21 cellular contexts compared by ENCODE assay signal in the genomic region with DNA sequence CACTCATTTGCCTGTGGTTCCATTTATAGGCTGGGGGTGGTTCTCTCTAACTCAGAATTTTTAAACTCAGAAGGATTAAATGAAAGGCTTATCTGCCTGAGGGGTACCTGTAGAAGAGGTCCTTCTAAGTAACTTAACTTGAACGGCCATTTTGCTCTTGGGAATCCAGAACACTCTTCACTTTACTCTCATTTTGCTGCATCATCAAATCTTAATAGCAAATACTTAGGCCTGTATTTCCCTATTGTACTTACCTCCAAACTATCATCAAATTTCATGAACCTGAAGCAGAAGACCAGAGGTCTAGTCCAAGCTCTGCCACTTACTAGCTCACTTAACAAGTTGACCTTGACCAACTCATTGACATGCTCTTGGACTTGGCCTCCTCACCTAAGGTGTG.
DNase-seq lines count a peak whose midpoint lies in the region; ATAC-seq, FAIRE-seq and TF ChIP-seq lines count a peak whose summit lies in the region.
"Had no signal": no experiment of that assay in that cellular context is flagged by ENCODE, and none has a peak within 500 bp of the region (broad histone marks: within the 10 kb centered on the region; RNA-seq: fewer than 3 reads in every experiment).

No MANE protein-coding gene starts in this region.

- H3K4me3 ChIP-seq in HepG2 (replicated peaks in 1 of 3; ENCODE audit: insufficient read depth in 1 of 3, low read depth in 2 of 3, low read length in 3 of 3), result no peak overlapping the region
- H3K4me3 ChIP-seq in right lobe of liver, result no peak overlapping the region
- H3K4me3 ChIP-seq in IMR-90 (ENCODE audit: insufficient read depth, low read depth, low read length), result no peak overlapping the region
- H3K4me3 ChIP-seq in K562, result no peak overlapping the region
- H3K4me3 ChIP-seq: BLaER1 had no signal

- no peak overlapping the region for H2BK15ac ChIP-seq in IMR-90 (ENCODE audit: low read depth, low read length)

- BruUV-seq in HepG2 (replicated peaks; lab: Mats Ljungman, UMichigan), result no TSS peak
- BruUV-seq in IMR-90 (replicated peaks; lab: Mats Ljungman, UMichigan), result no TSS peak
- BruUV-seq in K562 (replicated peaks; lab: Mats Ljungman, UMichigan), result no TSS peak

- no peak for DNase-seq in HepG2 (ENCODE audit: low spot score)
- DNase-seq in right lobe of liver, result no peak
- no peak for DNase-seq in IMR-90
- DNase-seq in K562 (ENCODE audit: extremely low read depth in 1 of 4, low spot score in 3 of 4), result no peak
- no peak for DNase-seq in NCI-H2171 treated with DMSO at 0.1 percent for 48 hours (lab: John Stamatoyannopoulos, UW)
- no peak for DNase-seq in DMS79 treated with DMSO at 0.1 percent for 48 hours (lab: John Stamatoyannopoulos, UW)
- DNase-seq: ACHN; BE2C; C1 segment of cervical spinal cord; CD4-positive, alpha-beta memory T cell; CD4-positive, CD25-positive, alpha-beta regulatory T cell; CD8-positive, alpha-beta memory T cell; COR-L47; DMS 273 treated with DMSO at 0.1 percent for 48 hours; DMS153; DMS53; DMS79; GF-D8 had no signal

- intact Hi-C loops in HepG2 (cut with micrococcal nuclease; ENCODE audit: unreplicated experiment) (no loop called here), right lobe of liver (cut with DNase I) (no loop called here), IMR-90 (cut with micrococcal nuclease) (no loop called here), K562 (cut with micrococcal nuclease) (no loop called here)

- WGBS in HepG2 (ENCODE audit: low lambda C conversion rate), result 0% methylated on average over 1 of the region's 1 CpG
- WGBS in right lobe of liver (ENCODE audit: insufficient coverage, low coverage, low lambda C conversion rate, missing lambda C conversion rate), result 50% methylated on average over 1 of the region's 1 CpG
- WGBS in IMR-90 (ENCODE audit: extremely low coverage in 2 of 2, insufficient read length in 1 of 2), 2 experiments, result 40% methylated on average over 1 of the region's 1 CpG; no CpG with 5 or more reads in 1 of the 2 experiments
- 11% methylated on average over 1 of the region's 1 CpG for WGBS in K562 (ENCODE audit: insufficient coverage, low coverage, missing lambda C conversion rate)

- H2AK5ac ChIP-seq in IMR-90 (ENCODE audit: low read depth, low read length), result no peak overlapping the region

- no peak overlapping the region for H3K23ac ChIP-seq in IMR-90 (ENCODE audit: low read depth, low read length)

- no peak overlapping the region for H3K14ac ChIP-seq in IMR-90 (replicated peaks; ENCODE audit: low read depth, low read length)

- TF ChIP-seq POLR2A in HepG2 (IDR thresholded peaks at IDR 0.05; ENCODE audit: insufficient read depth in 1 of 2, low read depth in 2 of 2, low read length in 2 of 2), result no peak
- TF ChIP-seq POLR2A in right lobe of liver (IDR thresholded peaks at IDR 0.05), result no peak
- no peak for TF ChIP-seq POLR2A in IMR-90 (IDR thresholded peaks at IDR 0.05; ENCODE audit: low read depth, low read length)
- no peak for TF ChIP-seq POLR2A in K562 (conservative IDR thresholded peaks at IDR 0.05)

- H3K27me3 ChIP-seq in HepG2 (ENCODE audit: control insufficient read depth in 1 of 2, insufficient read depth in 2 of 2, low read length in 2 of 2) (no peaks in the 10 kb centered on the region), right lobe of liver (no peaks in the 10 kb centered on the region), IMR-90 (ENCODE audit: control insufficient read depth, insufficient read depth, low read length) (no peaks in the 10 kb centered on the region), K562 (ENCODE audit: control insufficient read depth in 2 of 2, insufficient read depth in 2 of 2, low read length in 2 of 2) (no peaks in the 10 kb centered on the region)
- H3K27me3 ChIP-seq: BE2C had no signal

- H3K56ac ChIP-seq in IMR-90 (ENCODE audit: extremely low read depth, insufficient read depth, low read length), result no peak overlapping the region

- no peak overlapping the region for H3K4ac ChIP-seq in IMR-90 (ENCODE audit: low read depth, low read length)

- ATAC-seq in HepG2, result no peak
- ATAC-seq in right lobe of liver, result no peak
- no peak for ATAC-seq in IMR-90 (ENCODE audit: low read depth)
- ATAC-seq in K562, result no peak

- no peak overlapping the region for H4K91ac ChIP-seq in IMR-90 (ENCODE audit: insufficient read depth, low read depth, low read length)

- no peak for FAIRE-seq in HepG2 (lab: Jason Lieb, UNC)
- no peak for FAIRE-seq in K562 (lab: Jason Lieb, UNC)
- FAIRE-seq: G401.6 had no signal

- H4K8ac ChIP-seq in IMR-90 (ENCODE audit: low read depth in 2 of 2, low read length in 2 of 2), result no peak overlapping the region

- H3K36me3 ChIP-seq in HepG2 (replicated peaks in 1 of 2; ENCODE audit: control insufficient read depth in 1 of 2, insufficient read depth in 2 of 2, low read length in 2 of 2) (no peaks in the 10 kb centered on the region), right lobe of liver (no peaks in the 10 kb centered on the region), IMR-90 (ENCODE audit: control insufficient read depth, insufficient read depth, low read length) (no peaks in the 10 kb centered on the region), K562 (ENCODE audit: control insufficient read depth, insufficient read depth, low read length) (no peaks in the 10 kb centered on the region)
- H3K36me3 ChIP-seq: BE2C, BLaER1 had no signal

- dilution Hi-C loops in IMR-90 (cut with HindIII; ENCODE audit: low sequenced_read_pairs, unreplicated experiment), result no loop called here

- H2AFZ ChIP-seq in HepG2 (ENCODE audit: low read length) (no peak overlapping the region), IMR-90 (replicated peaks; ENCODE audit: low read length, poor library complexity) (no peak overlapping the region), K562 (ENCODE audit: low read depth, low read length) (no peak overlapping the region)

- no peak overlapping the region for H4K5ac ChIP-seq in IMR-90 (ENCODE audit: low read depth, low read length)

- no peak overlapping the region for H2BK120ac ChIP-seq in IMR-90 (ENCODE audit: low read depth, low read length)

- H3K79me2 ChIP-seq in HepG2 (ENCODE audit: insufficient read depth, low read length) (no peaks in the 10 kb centered on the region), K562 (ENCODE audit: control insufficient read depth, insufficient read depth, low read length) (no peaks in the 10 kb centered on the region)

- no peak overlapping the region for H3K18ac ChIP-seq in IMR-90 (ENCODE audit: low read depth, low read length)

- no peak overlapping the region for H3K9ac ChIP-seq in HepG2 (ENCODE audit: insufficient read depth, low read depth, low read length)
- no peak overlapping the region for H3K9ac ChIP-seq in IMR-90 (ENCODE audit: low read depth, low read length)
- H3K9ac ChIP-seq in K562 (ENCODE audit: insufficient read depth in 1 of 2, low read depth in 2 of 2, low read length in 2 of 2), result no peak overlapping the region
- H3K9ac ChIP-seq: BLaER1 had no signal

- TF ChIP-seq EP300 in HepG2 (IDR thresholded peaks at IDR 0.05; ENCODE audit: low read depth in 2 of 2, low read length in 2 of 2) (no peak), HepG2 (CRISPR knock-in tag; IDR thresholded peaks at IDR 0.05; ENCODE audit: borderline replicate concordance) (no peak), K562 (IDR thresholded peaks at IDR 0.05; ENCODE audit: low read length) (no peak)

- CTCF ChIA-PET in HepG2 (lab: Yijun Ruan, JAX; ENCODE audit: low intra/inter-chr PET ratio, low total read pairs) (no interaction called here), IMR-90 (lab: Yijun Ruan, JAX) (no interaction called here), K562 (lab: Yijun Ruan, JAX; ENCODE audit: low intra/inter-chr PET ratio) (no interaction called here)

- no peaks in the 10 kb centered on the region for H3K4me1 ChIP-seq in HepG2 (ENCODE audit: insufficient read depth, low read length)
- H3K4me1 ChIP-seq in right lobe of liver, result no peaks in the 10 kb centered on the region
- H3K4me1 ChIP-seq in IMR-90 (ENCODE audit: control insufficient read depth, insufficient read depth, low read length), result no peaks in the 10 kb centered on the region
- H3K4me1 ChIP-seq in K562 (replicated peaks in 1 of 2; ENCODE audit: control insufficient read depth in 2 of 2, insufficient read depth in 2 of 2, low read length in 2 of 2), result no peaks in the 10 kb centered on the region
- H3K4me1 ChIP-seq: BE2C, BLaER1 had no signal

- TF ChIP-seq CTCF in HepG2 (CRISPR knock-in tag; IDR thresholded peaks at IDR 0.05) (no peak), right lobe of liver (IDR thresholded peaks at IDR 0.05) (no peak), IMR-90 (conservative IDR thresholded peaks at IDR 0.05; ENCODE audit: low read depth, low read length) (no peak), K562 (IDR thresholded peaks at IDR 0.05 in 2 of 3, conservative IDR thresholded peaks at IDR 0.05 in 1 of 3; ENCODE audit: insufficient read depth in 2 of 3, low read depth in 1 of 3, low read length in 3 of 3) (no peak)

- in situ Hi-C loops in HepG2 (cut with HindIII; ENCODE audit: extremely low pct_ligation_motif_present, low pct_unique_long_range_greater_than_20kb) (no loop called here), IMR-90 (cut with MboI; ENCODE audit: low sequenced_read_pairs) (no loop called here), K562 (cut with MboI) (no loop called here)

- no peak for TF ChIP-seq RAD21 in HepG2 (CRISPR knock-in tag; IDR thresholded peaks at IDR 0.05)
- no peak for TF ChIP-seq RAD21 in IMR-90 (IDR thresholded peaks at IDR 0.05; ENCODE audit: low read length)
- no peak for TF ChIP-seq RAD21 in K562 (CRISPR knock-in tag; conservative IDR thresholded peaks at IDR 0.05 in 1 of 2, IDR thresholded peaks at IDR 0.05 in 1 of 2)

- no peak overlapping the region for H2BK20ac ChIP-seq in IMR-90 (ENCODE audit: low read depth, low read length)

- H3K79me1 ChIP-seq in IMR-90 (ENCODE audit: low read depth in 1 of 2, low read length in 2 of 2), result no peaks in the 10 kb centered on the region

- H2BK5ac ChIP-seq in IMR-90 (ENCODE audit: low read depth, low read length, poor library complexity, severe bottlenecking), result no peak overlapping the region

- H4K20me1 ChIP-seq in HepG2 (ENCODE audit: insufficient read depth, low read length), result no peaks in the 10 kb centered on the region
- H4K20me1 ChIP-seq in IMR-90 (ENCODE audit: insufficient read depth, low read length), result no peaks in the 10 kb centered on the region
- no peaks in the 10 kb centered on the region for H4K20me1 ChIP-seq in K562 (replicated peaks; ENCODE audit: control insufficient read depth, insufficient read depth, low read length)
- H4K20me1 ChIP-seq: BLaER1 had no signal

- H3K9me3 ChIP-seq in HepG2 (ENCODE audit: low read length), result no peaks in the 10 kb centered on the region
- no peaks in the 10 kb centered on the region for H3K9me3 ChIP-seq in right lobe of liver
- no peaks in the 10 kb centered on the region for H3K9me3 ChIP-seq in IMR-90 (ENCODE audit: control insufficient read depth, insufficient read depth, low read length)
- no peaks in the 10 kb centered on the region for H3K9me3 ChIP-seq in K562 (replicated peaks; ENCODE audit: control insufficient read depth, insufficient read depth, low read depth, low read length)
- H3K9me3 ChIP-seq: BE2C, BLaER1 had no signal

- POLR2A ChIA-PET in HepG2 (lab: Yijun Ruan, JAX) (no interaction called here), IMR-90 (lab: Charles Lee; ENCODE audit: unreplicated experiment) (no interaction called here), K562 (lab: Yijun Ruan, JAX) (no interaction called here)

- no peak overlapping the region for H2AK9ac ChIP-seq in IMR-90 (replicated peaks; ENCODE audit: low read depth, low read length, poor library complexity)

- H3K27ac ChIP-seq in HepG2 (ENCODE audit: extremely low read length, insufficient read depth, low read length) (no peak overlapping the region), right lobe of liver (no peak overlapping the region), IMR-90 (ENCODE audit: insufficient read depth, low read length) (no peak overlapping the region), K562 (ENCODE audit: extremely low read depth, low read depth, low read length) (no peak overlapping the region)
- H3K27ac ChIP-seq: 22Rv1, BLaER1 had no signal

- no peaks in the 10 kb centered on the region for H3K9me1 ChIP-seq in IMR-90 (ENCODE audit: insufficient read depth, low read length)
- no peaks in the 10 kb centered on the region for H3K9me1 ChIP-seq in K562 (ENCODE audit: control insufficient read depth, insufficient read depth, low read length)

- H3K4me2 ChIP-seq in HepG2 (ENCODE audit: low read depth, low read length) (no peak overlapping the region), IMR-90 (ENCODE audit: low read depth, low read length) (no peak overlapping the region), K562 (ENCODE audit: insufficient read depth, low read length) (no peak overlapping the region)
- H3K4me2 ChIP-seq: BLaER1 had no signal
